Comparison of ENCODE assay signal across 1 cellular context in the genomic region with DNA sequence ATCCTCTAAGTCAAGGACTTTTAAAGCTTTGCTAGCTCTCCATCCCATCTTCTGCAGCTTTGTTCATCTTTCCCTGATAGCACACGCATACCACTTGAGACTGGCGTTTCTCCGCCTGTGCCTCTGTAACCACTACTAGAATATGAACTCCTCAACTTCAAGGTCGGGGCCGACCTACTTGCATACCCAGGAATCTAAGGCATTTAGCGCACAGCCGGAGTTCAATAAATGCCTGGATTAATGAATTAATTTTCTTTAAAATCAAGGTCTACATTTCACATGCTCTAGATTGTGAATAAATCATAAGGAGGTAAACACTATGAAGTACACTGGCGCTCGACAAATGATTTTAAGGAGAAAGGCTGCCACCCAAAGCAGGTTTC.
TF ChIP-seq lines count a peak whose summit lies in the region.

No MANE protein-coding gene starts in this region.

TF ChIP-seq in GM12878, 131 proteins besides CTCF, POLR2A, EP300 and RAD21 (continued from another document):
- TF ChIP-seq, protein P1, sequence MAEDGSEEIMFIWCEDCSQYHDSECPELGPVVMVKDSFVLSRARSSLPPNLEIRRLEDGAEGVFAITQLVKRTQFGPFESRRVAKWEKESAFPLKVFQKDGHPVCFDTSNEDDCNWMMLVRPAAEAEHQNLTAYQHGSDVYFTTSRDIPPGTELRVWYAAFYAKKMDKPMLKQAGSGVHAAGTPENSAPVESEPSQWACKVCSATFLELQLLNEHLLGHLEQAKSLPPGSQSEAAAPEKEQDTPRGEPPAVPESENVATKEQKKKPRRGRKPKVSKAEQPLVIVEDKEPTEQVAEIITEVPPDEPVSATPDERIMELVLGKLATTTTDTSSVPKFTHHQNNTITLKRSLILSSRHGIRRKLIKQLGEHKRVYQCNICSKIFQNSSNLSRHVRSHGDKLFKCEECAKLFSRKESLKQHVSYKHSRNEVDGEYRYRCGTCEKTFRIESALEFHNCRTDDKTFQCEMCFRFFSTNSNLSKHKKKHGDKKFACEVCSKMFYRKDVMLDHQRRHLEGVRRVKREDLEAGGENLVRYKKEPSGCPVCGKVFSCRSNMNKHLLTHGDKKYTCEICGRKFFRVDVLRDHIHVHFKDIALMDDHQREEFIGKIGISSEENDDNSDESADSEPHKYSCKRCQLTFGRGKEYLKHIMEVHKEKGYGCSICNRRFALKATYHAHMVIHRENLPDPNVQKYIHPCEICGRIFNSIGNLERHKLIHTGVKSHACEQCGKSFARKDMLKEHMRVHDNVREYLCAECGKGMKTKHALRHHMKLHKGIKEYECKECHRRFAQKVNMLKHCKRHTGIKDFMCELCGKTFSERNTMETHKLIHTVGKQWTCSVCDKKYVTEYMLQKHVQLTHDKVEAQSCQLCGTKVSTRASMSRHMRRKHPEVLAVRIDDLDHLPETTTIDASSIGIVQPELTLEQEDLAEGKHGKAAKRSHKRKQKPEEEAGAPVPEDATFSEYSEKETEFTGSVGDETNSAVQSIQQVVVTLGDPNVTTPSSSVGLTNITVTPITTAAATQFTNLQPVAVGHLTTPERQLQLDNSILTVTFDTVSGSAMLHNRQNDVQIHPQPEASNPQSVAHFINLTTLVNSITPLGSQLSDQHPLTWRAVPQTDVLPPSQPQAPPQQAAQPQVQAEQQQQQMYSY (CRISPR knock-in tag; IDR thresholded peaks at IDR 0.05) = no peak
- TF ChIP-seq PML (IDR thresholded peaks at IDR 0.05; ENCODE audit: low read length) = no peak
- TF ChIP-seq YY1 (IDR thresholded peaks at IDR 0.05; ENCODE audit: low read depth, low read length) = no peak
- TF ChIP-seq, protein P2, sequence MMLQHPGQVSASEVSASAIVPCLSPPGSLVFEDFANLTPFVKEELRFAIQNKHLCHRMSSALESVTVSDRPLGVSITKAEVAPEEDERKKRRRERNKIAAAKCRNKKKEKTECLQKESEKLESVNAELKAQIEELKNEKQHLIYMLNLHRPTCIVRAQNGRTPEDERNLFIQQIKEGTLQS (IDR thresholded peaks at IDR 0.05; ENCODE audit: borderline replicate concordance, extremely low read depth, low read depth, low read length) = no peak
- no peak for TF ChIP-seq CHD2 (IDR thresholded peaks at IDR 0.05; ENCODE audit: borderline replicate concordance, low read depth, low read length)
- TF ChIP-seq, protein P3, sequence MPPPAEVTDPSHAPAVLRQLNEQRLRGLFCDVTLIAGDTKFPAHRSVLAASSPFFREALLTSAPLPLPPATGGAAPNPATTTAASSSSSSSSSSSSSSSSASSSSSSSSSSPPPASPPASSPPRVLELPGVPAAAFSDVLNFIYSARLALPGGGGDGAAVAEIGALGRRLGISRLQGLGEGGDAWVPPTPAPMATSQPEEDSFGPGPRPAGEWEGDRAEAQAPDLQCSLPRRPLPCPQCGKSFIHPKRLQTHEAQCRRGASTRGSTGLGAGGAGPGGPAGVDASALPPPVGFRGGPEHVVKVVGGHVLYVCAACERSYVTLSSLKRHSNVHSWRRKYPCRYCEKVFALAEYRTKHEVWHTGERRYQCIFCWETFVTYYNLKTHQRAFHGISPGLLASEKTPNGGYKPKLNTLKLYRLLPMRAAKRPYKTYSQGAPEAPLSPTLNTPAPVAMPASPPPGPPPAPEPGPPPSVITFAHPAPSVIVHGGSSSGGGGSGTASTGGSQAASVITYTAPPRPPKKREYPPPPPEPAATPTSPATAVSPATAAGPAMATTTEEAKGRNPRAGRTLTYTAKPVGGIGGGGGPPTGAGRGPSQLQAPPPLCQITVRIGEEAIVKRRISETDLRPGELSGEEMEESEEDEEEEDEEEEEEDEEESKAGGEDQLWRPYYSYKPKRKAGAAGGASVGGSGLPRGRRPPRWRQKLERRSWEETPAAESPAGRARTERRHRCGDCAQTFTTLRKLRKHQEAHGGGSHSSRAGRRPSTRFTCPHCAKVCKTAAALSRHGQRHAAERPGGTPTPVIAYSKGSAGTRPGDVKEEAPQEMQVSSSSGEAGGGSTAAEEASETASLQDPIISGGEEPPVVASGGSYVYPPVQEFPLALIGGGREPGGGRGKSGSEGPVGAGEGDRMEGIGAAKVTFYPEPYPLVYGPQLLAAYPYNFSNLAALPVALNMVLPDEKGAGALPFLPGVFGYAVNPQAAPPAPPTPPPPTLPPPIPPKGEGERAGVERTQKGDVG (CRISPR knock-in tag; IDR thresholded peaks at IDR 0.05) = no peak
